In the genomic region with DNA sequence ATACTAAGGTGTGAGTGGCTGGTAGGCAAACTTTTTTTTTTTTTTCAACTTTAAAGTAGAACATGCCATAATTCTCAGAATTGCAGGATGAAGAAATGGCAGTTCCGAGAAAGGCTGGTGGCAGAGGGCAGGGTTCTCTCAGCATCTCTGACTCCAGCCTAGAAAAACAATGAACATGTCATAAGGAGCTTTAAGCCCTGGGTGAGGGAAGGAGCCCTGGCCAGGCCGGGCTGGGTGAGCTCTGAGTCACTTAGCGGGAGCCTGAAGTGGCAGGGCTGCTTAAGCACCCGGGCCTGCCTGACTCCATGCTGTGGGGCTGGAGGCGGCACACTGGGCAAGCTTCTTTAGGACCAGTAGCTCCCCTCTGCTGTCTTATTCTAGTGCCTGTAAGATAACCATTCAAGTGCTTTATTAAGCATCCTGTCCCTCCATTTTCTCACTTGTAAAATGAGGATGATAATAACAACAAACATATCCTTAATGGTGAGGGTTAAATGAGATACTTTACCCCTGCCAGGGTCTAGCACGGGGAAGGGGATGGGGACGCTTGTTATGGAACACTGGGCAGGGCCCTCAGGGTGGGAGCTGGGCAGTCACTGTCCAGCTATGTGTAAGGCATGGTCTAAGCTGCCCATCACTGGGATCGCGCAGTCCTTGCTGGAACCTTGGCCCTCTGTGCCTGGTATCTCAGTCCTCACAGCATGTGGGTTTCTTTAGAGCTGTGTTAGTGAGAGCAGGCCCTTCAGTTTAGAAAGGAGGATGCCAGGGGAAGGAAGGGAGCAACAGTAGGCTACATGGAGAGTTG, we compare ENCODE assay signal across 8 cellular contexts. TPM values are rescaled to one million over a fixed set of nuclear protein-coding genes. Genes with fewer than 3 reads are reported as not detected.
DNase-seq lines count a peak whose midpoint lies in the region; ATAC-seq, FAIRE-seq and TF ChIP-seq lines count a peak whose summit lies in the region.

No MANE protein-coding gene starts in this region.

- TF ChIP-seq RAD21 in A549 (conservative IDR thresholded peaks at IDR 0.05 in 1 of 2, IDR thresholded peaks at IDR 0.05 in 1 of 2) = no peak

- H3K4me1 Mint-ChIP-seq in HFFc6 (ENCODE audit: low read depth) = peaks cover 77% of the 10 kb centered on the region
- peaks cover 43% of the 10 kb centered on the region for H3K4me1 Mint-ChIP-seq in activated CD4-positive, alpha-beta memory T cell treated with anti-CD3 and anti-CD28 coated beads, Interleukin-2, amount 10 ng/mL, durations not matched to agents 7 days and 5 days

- no peak overlapping the region for H3K4me2 ChIP-seq in A549

- H3K36me3 ChIP-seq in WERI-Rb-1 = peaks cover 44% of the 10 kb centered on the region

- POLR2A ChIA-PET in A549 (lab: Yijun Ruan, JAX) = interaction anchor here (0.7 to 2.4 kb wide), 3 partner anchors 10 to 211 kb away, joined by 4 to 14 read pairs (median 5); a partner anchor contains a TSS
- POLR2A ChIA-PET in activated CD4-positive, alpha-beta memory T cell treated with anti-CD3 and anti-CD28 coated beads, Interleukin-2, amount 10 ng/mL, durations not matched to agents 7 days and 5 days (lab: Charles Lee) = interaction anchor here (0.7 to 2.4 kb wide), 11 partner anchors 10 to 333 kb away, joined by 3 to 37 read pairs (median 4); a partner anchor contains a TSS

- whole genome bisulfite sequencing in A549 (ENCODE audit: missing lambda C conversion rate) = 70% methylated on average over 9 of the region's 9 CpGs

- H3K4me1 ChIP-seq in A549 (peaks cover 91% of the 10 kb centered on the region), foreskin keratinocyte (no peaks in the 10 kb centered on the region)

- peak overlapping the region in 1 of 2 experiments; percentile 46; a peak in 3 of 6 replicates for H3K27ac ChIP-seq in A549
- H3K27ac ChIP-seq in foreskin keratinocyte = no peak overlapping the region
- H3K27ac ChIP-seq in WERI-Rb-1 = no peak overlapping the region

- H3K9me3 Mint-ChIP-seq in HFFc6 = no peaks in the 10 kb centered on the region
- H3K9me3 Mint-ChIP-seq in activated CD4-positive, alpha-beta memory T cell treated with anti-CD3 and anti-CD28 coated beads, Interleukin-2, amount 10 ng/mL, durations not matched to agents 7 days and 5 days = no peaks in the 10 kb centered on the region

- CTCF ChIA-PET in A549 (lab: Yijun Ruan, JAX) = interaction anchor here (0.6 to 11.3 kb wide), 13 partner anchors 11 to 975 kb away, joined by 3 to 182 read pairs (median 4); a partner anchor contains a TSS
- CTCF ChIA-PET in activated CD4-positive, alpha-beta memory T cell treated with anti-CD3 and anti-CD28 coated beads, Interleukin-2, amount 10 ng/mL, durations not matched to agents 7 days and 5 days (lab: Charles Lee) = interaction anchor here (0.5 to 2.8 kb wide), 8 partner anchors 10 to 132 kb away, joined by 3 to 22 read pairs (median 6); a partner anchor contains a TSS

- DNase-seq in A549 (ENCODE audit: low read depth in 1 of 2, low spot score in 1 of 2) = peak in 1 of 2 experiments; percentile 44
- DNase-seq in HFFc6 = peak; percentile 77
- DNase-seq in activated CD4-positive, alpha-beta memory T cell treated with anti-CD3 and anti-CD28 coated beads, Interleukin-2, amount 10 ng/mL, durations not matched to agents 7 days and 5 days = peak; percentile 78
- peak in 1 of 2 donors; percentile 28 for DNase-seq in foreskin keratinocyte
- no peak for DNase-seq in inferior parietal cortex (ENCODE audit: extremely low spot score)
- DNase-seq in NCI-H526 (lab: John Stamatoyannopoulos, UW) = no peak
- no peak for DNase-seq in WERI-Rb-1

- H3K27ac Mint-ChIP-seq in HFFc6 = peak overlapping the region; percentile 88
- H3K27ac Mint-ChIP-seq in activated CD4-positive, alpha-beta memory T cell treated with anti-CD3 and anti-CD28 coated beads, Interleukin-2, amount 10 ng/mL, durations not matched to agents 7 days and 5 days = peak overlapping the region; percentile 85

- ATAC-seq in A549 (peak; percentile 51 to 59; a peak in 5 of 6 replicates), foreskin keratinocyte (peak; percentile 68), GM18870 (IDR thresholded peaks at IDR 0.05; ENCODE audit: unreplicated experiment) (no peak)

- no peak overlapping the region for H3K4me3 ChIP-seq in A549
- no peak overlapping the region for H3K4me3 ChIP-seq in WERI-Rb-1 (ENCODE audit: low read depth, low read length)

- FAIRE-seq in A549 (lab: Jason Lieb, UNC) = no peak

- peaks cover 28% of the 10 kb centered on the region for H3K27me3 ChIP-seq in foreskin keratinocyte
- H3K27me3 ChIP-seq in WERI-Rb-1 (ENCODE audit: insufficient read depth, low read depth, severe bottlenecking) = no peaks in the 10 kb centered on the region

- TF ChIP-seq CTCF in A549 (IDR thresholded peaks at IDR 0.05) (no peak), HFFc6 (IDR thresholded peaks at IDR 0.05) (no peak), foreskin keratinocyte (conservative IDR thresholded peaks at IDR 0.05) (no peak), WERI-Rb-1 (IDR thresholded peaks at IDR 0.05; ENCODE audit: low read depth, low read length) (no peak)

- H3K4me3 Mint-ChIP-seq in HFFc6 = peak overlapping the region; percentile 60
- H3K4me3 Mint-ChIP-seq in activated CD4-positive, alpha-beta memory T cell treated with anti-CD3 and anti-CD28 coated beads, Interleukin-2, amount 10 ng/mL, durations not matched to agents 7 days and 5 days = no peak overlapping the region

- H3K27me3 Mint-ChIP-seq in HFFc6 (ENCODE audit: insufficient read depth) = peaks cover 4% of the 10 kb centered on the region; the same call in 1 of the 2 replicates
- peaks cover 9% of the 10 kb centered on the region for H3K27me3 Mint-ChIP-seq in activated CD4-positive, alpha-beta memory T cell treated with anti-CD3 and anti-CD28 coated beads, Interleukin-2, amount 10 ng/mL, durations not matched to agents 7 days and 5 days

- TF ChIP-seq POLR2A in A549 (IDR thresholded peaks at IDR 0.05; ENCODE audit: low read length) = no peak

- H3K9me3 ChIP-seq in A549 (no peaks in the 10 kb centered on the region), WERI-Rb-1 (ENCODE audit: severe bottlenecking) (no peaks in the 10 kb centered on the region)

- H3K36me3 Mint-ChIP-seq in HFFc6 (ENCODE audit: low read depth) = peaks cover 53% of the 10 kb centered on the region
- H3K36me3 Mint-ChIP-seq in activated CD4-positive, alpha-beta memory T cell treated with anti-CD3 and anti-CD28 coated beads, Interleukin-2, amount 10 ng/mL, durations not matched to agents 7 days and 5 days (ENCODE audit: low read depth) = no peaks in the 10 kb centered on the region

- no peak for TF ChIP-seq EP300 in A549 (IDR thresholded peaks at IDR 0.05)

TF ChIP-seq in A549, 52 proteins besides CTCF, POLR2A, EP300 and RAD21:
- TF ChIP-seq FOSL2 (IDR thresholded peaks at IDR 0.05) (no peak), FOSL2 (CRISPR knock-in tag; IDR thresholded peaks at IDR 0.05) (peak; percentile 19; the same call in 1 of the 2 replicates), PHF8 (IDR thresholded peaks at IDR 0.05; ENCODE audit: borderline replicate concordance, low read depth) (no peak)
TF ChIP-seq in A549: peak in this region for 1.

RNA-seq across cellular contexts. Expression of a gene that starts 18.4 kb away (rescaled TPM):
- polyA plus RNA-seq in A549 (2011; rRNA removed) (9.6 and 14.0 TPM in 2 replicates), A549 (2017; fragmentation: RNase III; extraction: RNeasy Plus Mini Kit Qiagen cat#74134 plus additional on column Dnase treatment) (40.5 to 46.7 TPM (median 46.6 TPM) in 3 replicates), foreskin keratinocyte (0.02 and 0.03 TPM in 2 replicates)
- 41.3 and 55.8 TPM in 2 replicates for polyA plus RNA-seq in A549 (2012; cell fraction: cytosol; rRNA removed)
- polyA plus RNA-seq in A549 (2012; cell fraction: nucleus; rRNA removed) = 173 and 184 TPM in 2 replicates
- 29.1 and 38.4 TPM in 2 replicates for polyA minus RNA-seq in A549 (2011; rRNA and poly(A)+ RNA removed)
- 10 to 100 TPM; 10.2 to 18.1 (median 16.4) TPM for total RNA-seq in HFFc6 (2021; fragmentation: NEBNext Ultra II Directional; extraction: Animal tissue kit (Norgen Biotek cat#: 25700))
- under 1 TPM; 0.53 to 0.58 TPM for total RNA-seq in activated CD4-positive, alpha-beta memory T cell treated with anti-CD3 and anti-CD28 coated beads, Interleukin-2, amount 10 ng/mL, durations not matched to agents 7 days and 5 days
- 0.10 TPM in 1 of 2 replicates, not detected in the other for total RNA-seq in foreskin keratinocyte

Comparison
In these comparisons a context has a peak if more than half of its experiments do, and no peak if none do; other contexts are left out.
1. DNase-seq: peak in HFFc6 (single experiment) and activated CD4-positive, alpha-beta memory T cell treated with anti-CD3 and anti-CD28 coated beads, Interleukin-2, amount 10 ng/mL, durations not matched to agents 7 days and 5 days (single experiment); none in inferior parietal cortex (single experiment), NCI-H526 (0 of 2) and WERI-Rb-1 (single experiment).
2. RNA of a gene that starts 18.4 kb away (total RNA-seq): 10.2 to 18.1 TPM in HFFc6; 0.53 to 0.58 TPM in activated CD4-positive, alpha-beta memory T cell treated with anti-CD3 and anti-CD28 coated beads, Interleukin-2, amount 10 ng/mL, durations not matched to agents 7 days and 5 days and 0.10 TPM in foreskin keratinocyte; every median in the first group is over 4 times any median in the second.